In the genomic region with DNA sequence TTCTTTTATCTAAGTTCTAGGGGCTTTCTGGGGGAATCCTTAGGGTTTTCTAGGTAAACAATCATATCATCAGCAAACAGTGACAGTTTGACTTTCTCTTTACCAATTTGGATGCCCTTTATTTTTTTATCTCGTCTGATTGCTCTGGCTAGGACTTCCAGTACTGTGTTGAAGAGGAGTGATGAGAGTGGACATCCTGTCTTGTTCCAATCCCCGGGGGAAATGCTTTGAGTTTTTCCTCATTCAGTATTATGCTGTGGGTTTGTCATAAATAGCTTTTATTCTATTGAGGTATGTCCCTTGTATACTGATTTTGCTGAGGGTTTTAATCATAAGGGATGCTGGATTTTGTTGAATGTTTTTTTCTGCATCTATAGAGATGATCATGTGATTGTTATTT, we compare ENCODE assay signal across 26 cellular contexts.
"Had no signal": no experiment of that assay in that cellular context is flagged by ENCODE, and none has a peak within 500 bp of the region (broad histone marks: within the 10 kb centered on the region; RNA-seq: fewer than 3 reads in every experiment).

No MANE protein-coding gene starts in this region.

- H3K36me3 ChIP-seq: stomach, suprapubic skin, thoracic aorta, thyroid gland, tibial artery, tibial nerve, transverse colon, upper lobe of left lung, upper lobe of right lung, uterus, vagina had no signal

- DNase-seq: stimulated activated CD4-positive, alpha-beta T cell treated with anti-CD3 and anti-CD28 coated beads, Interleukin-2, amount 100 ng/mL, for 48 hours; stimulated activated CD4-positive, alpha-beta T cell treated with anti-CD3 and anti-CD28 coated beads, Interleukin-4, amount 100 ng/mL, for 1 hour; stimulated activated CD4-positive, alpha-beta T cell treated with anti-CD3 and anti-CD28 coated beads, Interleukin-4, amount 100 ng/mL, for 24 hours; stimulated activated CD4-positive, alpha-beta T cell treated with anti-CD3 and anti-CD28 coated beads, Interleukin-4, amount 100 ng/mL, for 4 hours; stimulated activated CD8-positive, alpha-beta memory T cell treated with anti-CD3 and anti-CD28 coated beads, Interleukin-4, amount 100 ng/mL, for 48 hours; stimulated activated naive B cell treated with anti-CD40 and anti-IgM and Interleukin-4, amounts not matched to agents 10 μg/mL and 1 μg/mL and 100 μg/mL, for 72 hours; stimulated activated naive CD4-positive, alpha-beta T cell; stimulated activated naive CD4-positive, alpha-beta T cell treated with Interleukin-2 at 50 U/mL for 16 hours; stimulated activated naive CD8-positive, alpha-beta T cell treated with anti-CD3 and anti-CD28 coated beads, Interleukin-15, amount 100 ng/mL, for 72 hours; stimulated activated naive CD8-positive, alpha-beta T cell treated with anti-CD3 and anti-CD28 coated beads, Interleukin-15, Interleukin-2, amounts not matched to agents 100 U/mL and 50 U/mL, for 24 hours; stomach; substantia nigra; testis; thyroid gland; tibial artery; transverse colon; trophoblast cell; upper lobe of left lung; upper lobe of right lung; uterus had no signal

- H3K9me3 ChIP-seq: stomach, suprapubic skin, testis, thoracic aorta, thyroid gland, tibial artery, tibial nerve, transverse colon, upper lobe of left lung, upper lobe of right lung, uterus, vagina had no signal

- H3K27me3 ChIP-seq: stomach, suprapubic skin, testis, thyroid gland, tibial artery, tibial nerve, transverse colon, upper lobe of left lung, upper lobe of right lung, uterus, vagina had no signal

- ATAC-seq: stimulated activated effector memory CD8-positive, alpha-beta T cell treated with anti-CD3 and anti-CD28 coated beads, Interleukin-12 subunit alpha, Interleukin-12 subunit beta, amount 100 ng/mL, for 72 hours; stimulated activated memory B cell treated with anti-CD40 and anti-IgM and Interleukin-4, amounts not matched to agents 10 μg/mL and 1 μg/mL and 100 μg/mL, for 72 hours; stimulated activated naive B cell treated with anti-CD40 and anti-IgM and Interleukin-4, amounts not matched to agents 10 μg/mL and 1 μg/mL and 100 μg/mL, for 72 hours; stimulated activated naive CD8-positive, alpha-beta T cell treated with anti-CD3 and anti-CD28 coated beads, Interleukin-15, amount 100 ng/mL, for 72 hours; stimulated activated naive CD8-positive, alpha-beta T cell treated with anti-CD3 and anti-CD28 coated beads, Interleukin-15, Interleukin-2, amounts not matched to agents 100 U/mL and 50 U/mL, for 24 hours; upper lobe of right lung had no signal

- H3K4me3 ChIP-seq: stomach, suprapubic skin, testis, thoracic aorta, thyroid gland, tibial artery, tibial nerve, transverse colon, upper lobe of left lung, upper lobe of right lung, uterus, vagina had no signal

- H3K27ac ChIP-seq: stomach, suprapubic skin, testis, thoracic aorta, thyroid gland, tibial artery, tibial nerve, transverse colon, upper lobe of left lung, upper lobe of right lung, uterus, vagina had no signal

- H3K4me1 ChIP-seq: stomach, suprapubic skin, testis, thyroid gland, tibial artery, tibial nerve, transverse colon, upper lobe of left lung, upper lobe of right lung, uterus, vagina had no signal
